2 cellular contexts compared by ENCODE assay signal in the genomic region with DNA sequence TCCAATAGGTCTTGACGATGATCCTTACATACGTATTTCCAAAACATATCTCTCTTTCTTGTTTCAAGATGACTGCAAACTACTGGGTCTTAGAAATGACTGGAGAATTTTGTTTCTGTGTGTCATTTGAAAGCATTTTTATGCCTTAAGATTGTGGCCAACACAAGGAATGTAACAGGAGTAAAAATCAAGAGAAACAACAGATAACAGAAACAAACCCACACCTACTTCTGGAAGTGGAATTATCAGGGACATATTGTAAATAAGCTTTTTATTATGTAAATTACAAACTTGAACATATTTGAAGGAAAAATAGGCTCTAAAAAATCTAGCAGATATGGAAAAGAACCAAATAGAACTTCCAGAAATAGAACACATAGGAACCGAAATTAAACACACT.
TF ChIP-seq lines count a peak whose summit lies in the region.

No MANE protein-coding gene starts in this region.

TF ChIP-seq in HEK293, 187 proteins besides CTCF, POLR2A, EP300 and RAD21:
- TF ChIP-seq SETDB1 (IDR thresholded peaks at IDR 0.05; ENCODE audit: insufficient read length, low read length) (peak; percentile 77), GLI2 (tag by site-specific recombination; IDR thresholded peaks at IDR 0.05; ENCODE audit: borderline replicate concordance, low read depth) (no peak)

TF ChIP-seq in H1, 55 proteins besides CTCF, POLR2A, EP300 and RAD21:
- TF ChIP-seq KDM1A (IDR thresholded peaks at IDR 0.05; ENCODE audit: borderline replicate concordance, low read length): no peak
- TF ChIP-seq RFX5 (IDR thresholded peaks at IDR 0.05; ENCODE audit: borderline replicate concordance, low read depth, low read length): no peak
- no peak for TF ChIP-seq POLR2AphosphoS5 (IDR thresholded peaks at IDR 0.05; ENCODE audit: low read depth, low read length)
- no peak for TF ChIP-seq SAP30 (IDR thresholded peaks at IDR 0.05; ENCODE audit: insufficient read depth, insufficient replicate concordance, low read length)
- no peak for TF ChIP-seq JUN (IDR thresholded peaks at IDR 0.05; ENCODE audit: low read depth, low read length)
- no peak for TF ChIP-seq RBBP5 (IDR thresholded peaks at IDR 0.05; ENCODE audit: borderline replicate concordance, low read depth, low read length)
- TF ChIP-seq MAFK (IDR thresholded peaks at IDR 0.05; ENCODE audit: low read depth, low read length): no peak
- TF ChIP-seq TAF7 (optimal IDR thresholded peaks at IDR 0.05; ENCODE audit: borderline replicate concordance, low read depth, low read length): no peak
- TF ChIP-seq NRF1 (IDR thresholded peaks at IDR 0.05; ENCODE audit: low read depth, low read length): no peak
- TF ChIP-seq EGR1 (IDR thresholded peaks at IDR 0.05; ENCODE audit: borderline replicate concordance, low read depth, low read length): no peak
- TF ChIP-seq HDAC2 (IDR thresholded peaks at IDR 0.05; ENCODE audit: borderline replicate concordance in 1 of 2, low read depth in 2 of 2, low read length in 2 of 2): no peak
- TF ChIP-seq EZH2 (IDR thresholded peaks at IDR 0.05; ENCODE audit: low read depth, low read length, severe bottlenecking): no peak
- no peak for TF ChIP-seq CTBP2 (IDR thresholded peaks at IDR 0.05; ENCODE audit: borderline replicate concordance, insufficient read depth, insufficient read length, low read length)
- TF ChIP-seq POU5F1 (IDR thresholded peaks at IDR 0.05; ENCODE audit: low read depth, low read length): no peak
